In genomic region chr1:70101774-70102173, GRCh38 we compare ENCODE assay signal across 17 cellular contexts.
DNase-seq lines count a peak whose midpoint lies in the region; ATAC-seq, FAIRE-seq and TF ChIP-seq lines count a peak whose summit lies in the region.
"Had no signal": no experiment of that assay in that cellular context is flagged by ENCODE, and none has a peak within 500 bp of the region (broad histone marks: within the 10 kb centered on the region; RNA-seq: fewer than 3 reads in every experiment).

No MANE protein-coding gene starts in this region.

- peak; percentile 29 to 34; a peak in 3 of 4 replicates for TF ChIP-seq RAD21 in H1 (IDR thresholded peaks at IDR 0.05 in 1 of 2, conservative IDR thresholded peaks at IDR 0.05 in 1 of 2; ENCODE audit: low read depth in 2 of 2, low read length in 2 of 2)

- no peak overlapping the region for H3K23ac ChIP-seq in H1 (ENCODE audit: insufficient read length)
- H3K23ac ChIP-seq in mesendoderm (ENCODE audit: low read length): no peak overlapping the region

- H3K27me3 Mint-ChIP-seq in naive thymus-derived CD4-positive, alpha-beta T cell: peaks cover 0 to 9% (median 0%) of the 10 kb centered on the region in 5 donors

- H3K36me3 ChIP-seq in H1 (ENCODE audit: control insufficient read depth in 2 of 4, insufficient read depth in 4 of 4, low read length in 3 of 4): no peaks in the 10 kb centered on the region
- H3K36me3 ChIP-seq in mesendoderm (ENCODE audit: control insufficient read depth, insufficient read depth, low read length): no peaks in the 10 kb centered on the region
- no peaks in the 10 kb centered on the region for H3K36me3 ChIP-seq in naive thymus-derived CD4-positive, alpha-beta T cell (ENCODE audit: control insufficient read depth in 2 of 3, insufficient read depth in 3 of 3, low read length in 3 of 3)

- no peaks in the 10 kb centered on the region for H3K79me2 ChIP-seq in H1 (ENCODE audit: control insufficient read depth in 1 of 2, insufficient read depth in 2 of 2, low read length in 2 of 2)
- no peaks in the 10 kb centered on the region for H3K79me2 ChIP-seq in mesendoderm (ENCODE audit: control insufficient read depth, insufficient read depth, low read length)

- H2AFZ ChIP-seq in H1 (ENCODE audit: low read length): 0 out of 2 replicates have a peak overlapping the region, but pooled peaks have one; percentile 77

- H3K4me1 Mint-ChIP-seq in naive thymus-derived CD4-positive, alpha-beta T cell: no peaks in the 10 kb centered on the region

- no peak overlapping the region for H2BK12ac ChIP-seq in H1 (ENCODE audit: low read depth, low read length)

- H3K27me3 ChIP-seq in H1 (replicated peaks in 1 of 4; ENCODE audit: control insufficient read depth in 3 of 4, extremely low read depth in 1 of 4, insufficient read depth in 3 of 4, low read length in 3 of 4): no peaks in the 10 kb centered on the region
- no peaks in the 10 kb centered on the region for H3K27me3 ChIP-seq in mesendoderm (ENCODE audit: insufficient read depth, low read length, poor library complexity)
- H3K27me3 ChIP-seq in naive thymus-derived CD4-positive, alpha-beta T cell (ENCODE audit: control insufficient read depth in 2 of 2, insufficient read depth in 2 of 2, low read length in 2 of 2): no peaks in the 10 kb centered on the region

- H3K56ac ChIP-seq in H1 (replicated peaks; ENCODE audit: insufficient read length, low read depth, low read length): no peak overlapping the region
- H3K56ac ChIP-seq in mesendoderm (ENCODE audit: low read length): no peak overlapping the region

- H3K18ac ChIP-seq in H1 (ENCODE audit: extremely low read depth, low read length) (no peak overlapping the region), mesendoderm (ENCODE audit: low read length) (no peak overlapping the region)

- no peak overlapping the region for H2BK20ac ChIP-seq in H1 (ENCODE audit: low read length)

- H3K79me1 ChIP-seq in H1 (ENCODE audit: low read depth, low read length) (no peaks in the 10 kb centered on the region), mesendoderm (ENCODE audit: low read length) (no peaks in the 10 kb centered on the region)

- H2BK5ac ChIP-seq in H1 (ENCODE audit: low read depth, low read length) (no peak overlapping the region), mesendoderm (ENCODE audit: low read length) (no peak overlapping the region)

- H2BK120ac ChIP-seq in H1 (replicated peaks; ENCODE audit: low read depth, low read length): no peak overlapping the region
- H2BK120ac ChIP-seq in mesendoderm (ENCODE audit: low read depth, low read length): no peak overlapping the region

- no peaks in the 10 kb centered on the region for H4K20me1 ChIP-seq in H1 (replicated peaks in 1 of 2; ENCODE audit: control insufficient read depth in 1 of 2, insufficient read depth in 2 of 2, low read length in 2 of 2)

- POLR2A ChIA-PET in H1 (lab: Charles Lee; ENCODE audit: partially characterized antibody): no interaction called here
- POLR2A ChIA-PET in naive thymus-derived CD4-positive, alpha-beta T cell (lab: Charles Lee): no interaction called here

- H3K4ac ChIP-seq in H1 (replicated peaks; ENCODE audit: insufficient read length, low read depth, low read length): no peak overlapping the region
- H3K4ac ChIP-seq in mesendoderm (ENCODE audit: low read depth, low read length): no peak overlapping the region

- H2AK5ac ChIP-seq in H1 (ENCODE audit: low read depth, low read length): no peak overlapping the region
- H2AK5ac ChIP-seq in mesendoderm (ENCODE audit: low read length): no peak overlapping the region

- H3K9me3 Mint-ChIP-seq in naive thymus-derived CD4-positive, alpha-beta T cell: no peaks in the 10 kb centered on the region
- H3K9me3 Mint-ChIP-seq: CD4-positive, alpha-beta T cell had no signal

- no peak overlapping the region for H3K9ac ChIP-seq in H1 (replicated peaks in 1 of 4; ENCODE audit: extremely low read depth in 1 of 4, low read depth in 3 of 4, low read length in 3 of 4)
- no peak overlapping the region for H3K9ac ChIP-seq in mesendoderm (ENCODE audit: low read length)

- intact Hi-C loops in naive thymus-derived CD4-positive, alpha-beta T cell (cut with micrococcal nuclease): no loop called here

- TF ChIP-seq POLR2A in H1 (IDR thresholded peaks at IDR 0.05; ENCODE audit: control extremely low read depth in 1 of 2, low read depth in 2 of 2, low read length in 2 of 2): no peak

- 100% methylated on average over 1 of the region's 1 CpG; no CpG with 5 or more reads in 1 of the 2 experiments for WGBS in H1 (ENCODE audit: extremely low coverage in 1 of 2, insufficient coverage in 1 of 2, insufficient read length in 1 of 2, insufficient replicate concordance in 2 of 2, low coverage in 1 of 2, low lambda C conversion rate in 2 of 2, missing lambda C conversion rate in 1 of 2), 2 experiments
- no CpG with 5 or more reads among the region's 1 CpG for WGBS in mesendoderm (ENCODE audit: extremely low coverage, insufficient coverage, low lambda C conversion rate)

- no peak overlapping the region for H3K4me3 ChIP-seq in H1 (ENCODE audit: extremely low read depth in 1 of 4, insufficient read depth in 2 of 4, low read depth in 3 of 4, low read length in 4 of 4)
- H3K4me3 ChIP-seq in mesendoderm (ENCODE audit: low read length): no peak overlapping the region
- no peak overlapping the region for H3K4me3 ChIP-seq in naive thymus-derived CD4-positive, alpha-beta T cell (ENCODE audit: low read length)
- H3K4me3 ChIP-seq: A549, GM12878 had no signal

- no peak for FAIRE-seq in H1 (lab: Jason Lieb, UNC)
- FAIRE-seq: A549, GM12878 had no signal

- H3K4me3 Mint-ChIP-seq in naive thymus-derived CD4-positive, alpha-beta T cell: no peak overlapping the region
- H3K4me3 Mint-ChIP-seq: CD4-positive, alpha-beta T cell had no signal

- no peak for ATAC-seq in naive thymus-derived CD4-positive, alpha-beta T cell
- ATAC-seq: A549, GM12878 had no signal

- H2BK15ac ChIP-seq in H1 (ENCODE audit: low read length) (no peak overlapping the region), mesendoderm (replicated peaks; ENCODE audit: low read depth) (no peak overlapping the region)

- H3K27ac ChIP-seq in H1 (ENCODE audit: low read depth, low read length): no peak overlapping the region
- H3K27ac ChIP-seq in mesendoderm (ENCODE audit: low read depth, low read length): no peak overlapping the region
- H3K27ac ChIP-seq in naive thymus-derived CD4-positive, alpha-beta T cell (ENCODE audit: low read depth, low read length): no peak overlapping the region
- H3K27ac ChIP-seq: 22Rv1, A549, C4-2B had no signal

- TF ChIP-seq CTCF in H1 (IDR thresholded peaks at IDR 0.05; ENCODE audit: control extremely low read depth in 1 of 3, insufficient read depth in 1 of 3, low read depth in 1 of 3, low read length in 3 of 3): peak in 1 of 3 experiments; percentile 14; a peak in 1 of 4 replicates

- CTCF ChIA-PET in H1 (lab: Charles Lee; ENCODE audit: partially characterized antibody): interaction anchor here (1.8 to 1.9 kb wide), 2 partner anchors 11 to 40 kb away, joined by 3 to 5 read pairs; no protein-coding TSS in a partner anchor
- CTCF ChIA-PET in naive thymus-derived CD4-positive, alpha-beta T cell (lab: Charles Lee): no interaction called here

- H3K27ac Mint-ChIP-seq in naive thymus-derived CD4-positive, alpha-beta T cell: no peak overlapping the region
- H3K27ac Mint-ChIP-seq: CD4-positive, alpha-beta T cell had no signal

- no peak overlapping the region for H3K4me2 ChIP-seq in H1 (ENCODE audit: insufficient read depth in 1 of 2, low read depth in 2 of 2, low read length in 2 of 2)
- H3K4me2 ChIP-seq in mesendoderm (ENCODE audit: low read length): no peak overlapping the region
- H3K4me2 ChIP-seq: A549 had no signal

- H4K8ac ChIP-seq in H1 (ENCODE audit: extremely low read depth, insufficient read depth, low read length) (no peak overlapping the region), mesendoderm (ENCODE audit: low read depth, low read length) (no peak overlapping the region)

- H3K4me1 ChIP-seq in H1 (replicated peaks in 1 of 4; ENCODE audit: control insufficient read depth in 3 of 4, insufficient read depth in 4 of 4, low read length in 3 of 4) (no peaks in the 10 kb centered on the region), mesendoderm (ENCODE audit: control insufficient read depth, low read depth, low read length) (no peaks in the 10 kb centered on the region)
- no peaks in the 10 kb centered on the region for H3K4me1 ChIP-seq in naive thymus-derived CD4-positive, alpha-beta T cell (ENCODE audit: control insufficient read depth in 2 of 2, insufficient read depth in 2 of 2, low read length in 2 of 2)
- H3K4me1 ChIP-seq: A549 had no signal

- H3K14ac ChIP-seq in H1 (ENCODE audit: insufficient read length): no peak overlapping the region

- no peaks in the 10 kb centered on the region for H3K23me2 ChIP-seq in H1 (ENCODE audit: low read depth, low read length)

- H4K5ac ChIP-seq in H1 (ENCODE audit: insufficient read length, low read depth, low read length) (no peak overlapping the region), mesendoderm (ENCODE audit: low read length) (no peak overlapping the region)

- TF ChIP-seq EP300 in H1 (IDR thresholded peaks at IDR 0.05; ENCODE audit: borderline replicate concordance in 1 of 2, low read depth in 2 of 2, low read length in 2 of 2): no peak

- H3K36me3 Mint-ChIP-seq in naive thymus-derived CD4-positive, alpha-beta T cell: no peaks in the 10 kb centered on the region

- H4K91ac ChIP-seq in H1 (replicated peaks; ENCODE audit: insufficient read length, low read length): no peak overlapping the region

- no peaks in the 10 kb centered on the region for H3K9me3 ChIP-seq in H1 (ENCODE audit: insufficient read depth in 2 of 2, low read depth in 1 of 2, low read length in 1 of 2)
- no peaks in the 10 kb centered on the region for H3K9me3 ChIP-seq in naive thymus-derived CD4-positive, alpha-beta T cell (ENCODE audit: control insufficient read depth in 2 of 3, low read length in 3 of 3)
- H3K9me3 ChIP-seq: A549 had no signal

- DNase-seq in DMS53 treated with DMSO at 0.1 percent for 48 hours (lab: John Stamatoyannopoulos, UW; ENCODE audit: unreplicated experiment): peak; percentile 3
- no peak for DNase-seq in DMS53 (lab: John Stamatoyannopoulos, UW)
- DNase-seq in H1 (ENCODE audit: low read depth in 1 of 2, low spot score in 2 of 2): no peak
- DNase-seq in mesendoderm: peak; percentile 37
- DNase-seq in NCI-H748 (lab: John Stamatoyannopoulos, UW; ENCODE audit: unreplicated experiment): no peak
- DNase-seq in NCI-H1694 (lab: John Stamatoyannopoulos, UW): no peak
- no peak for DNase-seq in naive thymus-derived CD4-positive, alpha-beta T cell
- DNase-seq: AML-193; CD4-positive, alpha-beta T cell; DMS153; DND-41; EL; HCEC 1CT had no signal

TF ChIP-seq in H1, 55 proteins besides CTCF, POLR2A, EP300 and RAD21 (continues in another document):
- TF ChIP-seq USF2 (IDR thresholded peaks at IDR 0.05; ENCODE audit: low read length) (no peak), SUZ12 (IDR thresholded peaks at IDR 0.05; ENCODE audit: low read length) (no peak), EZH2 (IDR thresholded peaks at IDR 0.05; ENCODE audit: low read depth, low read length, severe bottlenecking) (no peak)

Comparison
In these comparisons a context has a peak if more than half of its experiments do, and no peak if none do; other contexts are left out.
1. DNase-seq: peak in DMS53 treated with DMSO at 0.1 percent for 48 hours (single experiment) and mesendoderm (single experiment); none in DMS53 (single experiment), H1 (0 of 2), NCI-H748 (single experiment), NCI-H1694 (single experiment) and naive thymus-derived CD4-positive, alpha-beta T cell (0 of 9).